30 cellular contexts compared by ENCODE assay signal in the genomic region with DNA sequence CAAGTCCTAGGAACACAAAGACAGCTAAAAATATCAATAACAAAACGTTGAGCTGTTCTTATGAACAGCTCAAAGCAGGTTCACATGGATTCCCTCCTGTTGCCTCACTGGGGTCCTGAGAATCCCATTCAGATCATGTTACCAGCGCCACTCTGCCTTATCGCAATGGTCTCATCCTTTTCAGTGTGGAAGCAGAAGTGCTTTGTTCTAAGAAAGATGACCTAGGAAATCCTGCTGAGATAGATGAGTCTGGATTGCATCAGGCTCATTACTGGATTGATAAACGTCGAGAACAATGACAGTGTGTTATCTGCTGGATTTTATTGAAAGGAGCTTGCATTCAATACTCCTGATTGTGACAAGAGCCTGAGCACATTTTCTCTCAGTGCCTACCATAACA.
DNase-seq lines count a peak whose midpoint lies in the region; ATAC-seq and TF ChIP-seq lines count a peak whose summit lies in the region.
"Had no signal": no experiment of that assay in that cellular context is flagged by ENCODE, and none has a peak within 500 bp of the region (broad histone marks: within the 10 kb centered on the region; RNA-seq: fewer than 3 reads in every experiment).

No MANE protein-coding gene starts in this region.

- H2AFZ ChIP-seq in neural progenitor cell (replicated peaks), result peak overlapping the region; percentile 87

- peak overlapping the region; percentile 25 for H3K4me2 ChIP-seq in neural progenitor cell

- H3K4me3 ChIP-seq in neural progenitor cell, result no peak overlapping the region
- H3K4me3 ChIP-seq: body of pancreas, sigmoid colon, SJCRH30, tibial nerve had no signal

- H3K36me3 ChIP-seq in neural progenitor cell, result no peaks in the 10 kb centered on the region
- H3K36me3 ChIP-seq: BE2C, sigmoid colon, SJCRH30, tibial nerve had no signal

- peaks cover 12% of the 10 kb centered on the region for H3K27me3 ChIP-seq in neural progenitor cell
- H3K27me3 ChIP-seq: BE2C, body of pancreas, sigmoid colon, SJCRH30, tibial nerve had no signal

- H3K9me3 Mint-ChIP-seq in brain (peaks cover 3 to 16% (median 8%) of the 10 kb centered on the region in 5 experiments), neural progenitor cell (peaks cover 23% of the 10 kb centered on the region)
- H3K9me3 Mint-ChIP-seq: activated CD4-positive, alpha-beta memory T cell treated with anti-CD3 and anti-CD28 coated beads for 36 hours; CD8-positive, alpha-beta T cell; dendritic cell treated with granulocyte-macrophage colony-stimulating factor and Interleukin-4, amounts not matched to agents 40 ng/mL and 50 ng/mL, for 4 days; IgD-negative memory B cell had no signal

- H3K27me3 Mint-ChIP-seq in brain, result no peaks in the 10 kb centered on the region
- peaks cover 6% of the 10 kb centered on the region for H3K27me3 Mint-ChIP-seq in neural progenitor cell (ENCODE audit: insufficient read depth, low read depth)
- H3K27me3 Mint-ChIP-seq: activated CD4-positive, alpha-beta memory T cell treated with anti-CD3 and anti-CD28 coated beads for 36 hours; dendritic cell treated with granulocyte-macrophage colony-stimulating factor and Interleukin-4, amounts not matched to agents 40 ng/mL and 50 ng/mL, for 4 days had no signal

- peaks cover 31% of the 10 kb centered on the region for H3K4me1 Mint-ChIP-seq in brain
- peaks cover 50% of the 10 kb centered on the region for H3K4me1 Mint-ChIP-seq in neural progenitor cell

- H3K4me3 Mint-ChIP-seq in brain, result no peak overlapping the region
- no peak overlapping the region for H3K4me3 Mint-ChIP-seq in neural progenitor cell
- H3K4me3 Mint-ChIP-seq: activated CD4-positive, alpha-beta memory T cell treated with anti-CD3 and anti-CD28 coated beads for 36 hours; CD8-positive, alpha-beta T cell; dendritic cell treated with granulocyte-macrophage colony-stimulating factor and Interleukin-4, amounts not matched to agents 40 ng/mL and 50 ng/mL, for 4 days; IgD-negative memory B cell had no signal

- peak; percentile 9 for DNase-seq in KBM-7
- DNase-seq in NCI-H748 (lab: John Stamatoyannopoulos, UW; ENCODE audit: unreplicated experiment), result peak; percentile 90
- DNase-seq in neural progenitor cell (ENCODE audit: low spot score), result peak; percentile 25
- no peak for DNase-seq in NCI-H2227 treated with DMSO at 0.1 percent for 48 hours (lab: John Stamatoyannopoulos, UW)
- DNase-seq in HPDE6-E6E7 (ENCODE audit: extremely low spot score), result no peak
- DNase-seq: activated CD4-positive, alpha-beta memory T cell treated with anti-CD3 and anti-CD28 coated beads for 36 hours; activated CD4-positive, CD25-positive, alpha-beta regulatory T cell treated with anti-CD3 and anti-CD28 coated beads, Interleukin-2, amount 50 U/mL, for 72 hours; activated CD8-positive, alpha-beta memory T cell treated with anti-CD3 and anti-CD28 coated beads, Interleukin-2, amount 50 U/mL, for 4 hours; activated naive CD4-positive, alpha-beta T cell treated with Interleukin-2 at 50 U/mL for 16 hours; BE2C; body of pancreas; CD8-positive, alpha-beta T cell; DMS 273 treated with DMSO at 0.1 percent for 48 hours; glutamatergic neuron; islet precursor cell; left ventricle myocardium superior; NCI-H1048; NCI-H187 treated with DMSO at 0.1 percent for 48 hours; NCI-H69; RPMI8226; sigmoid colon; SJCRH30; stimulated activated CD4-positive, alpha-beta T cell treated with anti-CD3 and anti-CD28 coated beads, Interleukin-12 subunit alpha, Interleukin-12 subunit beta, amount 100 ng/mL, for 4 hours; stimulated activated CD4-positive, alpha-beta T cell treated with anti-CD3 and anti-CD28 coated beads, Interleukin-4, amount 100 ng/mL, for 24 hours had no signal

- H3F3A ChIP-seq in neural progenitor cell (ENCODE audit: low read depth), result peaks cover 17% of the 10 kb centered on the region

- H3K36me3 Mint-ChIP-seq in brain (peaks cover 4% of the 10 kb centered on the region), neural progenitor cell (peaks cover 17% of the 10 kb centered on the region)

- peak overlapping the region in 3 of 5 experiments; percentile 3 to 68 (median 23) for H3K27ac Mint-ChIP-seq in brain
- peak overlapping the region; percentile 90 for H3K27ac Mint-ChIP-seq in neural progenitor cell
- H3K27ac Mint-ChIP-seq: activated CD4-positive, alpha-beta memory T cell treated with anti-CD3 and anti-CD28 coated beads for 36 hours; CD8-positive, alpha-beta T cell; dendritic cell treated with granulocyte-macrophage colony-stimulating factor and Interleukin-4, amounts not matched to agents 40 ng/mL and 50 ng/mL, for 4 days; IgD-negative memory B cell had no signal

- H3K27ac ChIP-seq in neural progenitor cell, result no peak overlapping the region
- H3K27ac ChIP-seq: body of pancreas, sigmoid colon, SJCRH30, tibial nerve had no signal

- H4K20me1 ChIP-seq in neural progenitor cell (ENCODE audit: low read depth), result no peaks in the 10 kb centered on the region

- H3K79me2 ChIP-seq in neural progenitor cell (ENCODE audit: low read depth), result no peaks in the 10 kb centered on the region

- peaks cover 20% of the 10 kb centered on the region for H3K4me1 ChIP-seq in neural progenitor cell
- H3K4me1 ChIP-seq: BE2C, sigmoid colon, SJCRH30 had no signal

- ATAC-seq in GM19023 (IDR thresholded peaks at IDR 0.05; ENCODE audit: unreplicated experiment), result no peak
- ATAC-seq: body of pancreas; CD8-positive, alpha-beta T cell; esophagus mucosa; left ventricle myocardium superior had no signal

- H3K9me3 ChIP-seq in neural progenitor cell (ENCODE audit: low read depth), result no peaks in the 10 kb centered on the region
- H3K9me3 ChIP-seq: BE2C, body of pancreas, sigmoid colon, SJCRH30, tibial nerve had no signal

- H3K9ac ChIP-seq in neural progenitor cell, result no peak overlapping the region

- TF ChIP-seq CTCF in brain (conservative IDR thresholded peaks at IDR 0.05) (no peak), neural progenitor cell (IDR thresholded peaks at IDR 0.05) (no peak)

- in situ Hi-C loops in KBM-7 (cut with MboI; ENCODE audit: low pct_unique_long_range_greater_than_20kb, low sequenced_read_pairs), result loop anchor here (25.0 kb wide), 1 partner anchor 328 kb away; no protein-coding TSS in a partner anchor

Comparison
In these comparisons a context has a peak if more than half of its experiments do, and no peak if none do; other contexts are left out.
1. DNase-seq: peak in KBM-7 (single experiment), NCI-H748 (single experiment) and neural progenitor cell (single experiment); none in NCI-H2227 treated with DMSO at 0.1 percent for 48 hours (single experiment) and HPDE6-E6E7 (single experiment).